ENCODE assay signal across 14 cellular contexts in the genomic region with DNA sequence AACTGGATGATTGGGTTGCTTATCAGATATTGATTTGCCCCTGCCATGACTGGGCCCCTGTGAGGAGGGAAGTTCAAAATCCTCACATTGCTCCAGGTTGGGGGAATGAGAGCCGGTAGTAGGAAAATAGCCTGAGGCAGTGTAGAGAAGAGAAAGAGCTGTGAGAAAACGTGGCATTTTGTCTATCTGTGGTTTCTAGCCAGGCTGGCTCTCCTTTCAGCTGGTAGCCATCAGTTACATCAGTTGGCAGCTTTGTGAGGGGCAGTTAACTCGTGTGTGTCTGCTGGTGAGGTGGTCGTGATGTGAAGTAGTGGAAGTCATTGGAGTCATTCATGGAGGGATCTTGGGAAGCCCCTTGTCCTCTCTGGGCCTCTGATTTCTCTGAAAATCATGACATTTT. TPM values are rescaled to one million over a fixed set of nuclear protein-coding genes. Genes with fewer than 3 reads are reported as not detected.
"Had no signal": no experiment of that assay in that cellular context is flagged by ENCODE, and none has a peak within 500 bp of the region (broad histone marks: within the 10 kb centered on the region; RNA-seq: fewer than 3 reads in every experiment).

No MANE protein-coding gene starts in this region.

- H3K4me1 Mint-ChIP-seq: stimulated activated effector memory CD8-positive, alpha-beta T cell treated with anti-CD3 and anti-CD28 coated beads, Interleukin-12 subunit alpha, Interleukin-12 subunit beta, amount 100 ng/mL, for 72 hours had no signal

- H3K27me3 ChIP-seq: right atrium auricular region had no signal

- H3K4me3 Mint-ChIP-seq: immature natural killer cell; naive thymus-derived CD8-positive, alpha-beta T cell; stimulated activated effector memory CD8-positive, alpha-beta T cell treated with anti-CD3 and anti-CD28 coated beads, Interleukin-12 subunit alpha, Interleukin-12 subunit beta, amount 100 ng/mL, for 72 hours; T-helper 17 cell; type B pancreatic cell had no signal

- DNase-seq: activated CD4-positive, CD25-positive, alpha-beta regulatory T cell; activated effector memory CD4-positive, alpha-beta T cell treated with Interleukin-2 at 50 U/mL for 16 hours; esophagus squamous epithelium; foreskin keratinocyte; immature natural killer cell; left colon; T-helper 17 cell had no signal

- H3K9me3 ChIP-seq: breast epithelium, esophagus squamous epithelium, right atrium auricular region had no signal

- H3K4me1 ChIP-seq: breast epithelium had no signal

- H3K36me3 ChIP-seq: breast epithelium, esophagus squamous epithelium, right atrium auricular region had no signal

- H3K36me3 Mint-ChIP-seq: activated naive CD4-positive, alpha-beta T cell treated with anti-CD3 and anti-CD28 coated beads, Interleukin-2, amount 50 U/mL, for 72 hours; naive thymus-derived CD8-positive, alpha-beta T cell; stimulated activated effector memory CD8-positive, alpha-beta T cell treated with anti-CD3 and anti-CD28 coated beads, Interleukin-12 subunit alpha, Interleukin-12 subunit beta, amount 100 ng/mL, for 72 hours; type B pancreatic cell had no signal

- H3K4me3 ChIP-seq: breast epithelium, esophagus squamous epithelium, right atrium auricular region had no signal

- H3K9me3 Mint-ChIP-seq: activated naive CD4-positive, alpha-beta T cell treated with anti-CD3 and anti-CD28 coated beads, Interleukin-2, amount 50 U/mL, for 72 hours; immature natural killer cell; naive thymus-derived CD8-positive, alpha-beta T cell; stimulated activated effector memory CD8-positive, alpha-beta T cell treated with anti-CD3 and anti-CD28 coated beads, Interleukin-12 subunit alpha, Interleukin-12 subunit beta, amount 100 ng/mL, for 72 hours; type B pancreatic cell had no signal

- H3K27ac ChIP-seq: breast epithelium, esophagus squamous epithelium, foreskin keratinocyte, right atrium auricular region had no signal

- ATAC-seq: activated naive CD4-positive, alpha-beta T cell treated with anti-CD3 and anti-CD28 coated beads, Interleukin-2, amount 50 U/mL, for 72 hours; left colon; naive thymus-derived CD8-positive, alpha-beta T cell; stimulated activated effector memory CD8-positive, alpha-beta T cell treated with anti-CD3 and anti-CD28 coated beads, Interleukin-12 subunit alpha, Interleukin-12 subunit beta, amount 100 ng/mL, for 72 hours; T-helper 17 cell had no signal

RNA-seq across cellular contexts. Expression of a gene that starts 5.2 kb away (rescaled TPM):
- total RNA-seq: lung microvascular endothelial cell had no signal
- polyA plus RNA-seq: immature natural killer cell; naive thymus-derived CD8-positive, alpha-beta T cell had no signal
